Comparison of ENCODE assay signal across 1 cellular context in the genomic region with DNA sequence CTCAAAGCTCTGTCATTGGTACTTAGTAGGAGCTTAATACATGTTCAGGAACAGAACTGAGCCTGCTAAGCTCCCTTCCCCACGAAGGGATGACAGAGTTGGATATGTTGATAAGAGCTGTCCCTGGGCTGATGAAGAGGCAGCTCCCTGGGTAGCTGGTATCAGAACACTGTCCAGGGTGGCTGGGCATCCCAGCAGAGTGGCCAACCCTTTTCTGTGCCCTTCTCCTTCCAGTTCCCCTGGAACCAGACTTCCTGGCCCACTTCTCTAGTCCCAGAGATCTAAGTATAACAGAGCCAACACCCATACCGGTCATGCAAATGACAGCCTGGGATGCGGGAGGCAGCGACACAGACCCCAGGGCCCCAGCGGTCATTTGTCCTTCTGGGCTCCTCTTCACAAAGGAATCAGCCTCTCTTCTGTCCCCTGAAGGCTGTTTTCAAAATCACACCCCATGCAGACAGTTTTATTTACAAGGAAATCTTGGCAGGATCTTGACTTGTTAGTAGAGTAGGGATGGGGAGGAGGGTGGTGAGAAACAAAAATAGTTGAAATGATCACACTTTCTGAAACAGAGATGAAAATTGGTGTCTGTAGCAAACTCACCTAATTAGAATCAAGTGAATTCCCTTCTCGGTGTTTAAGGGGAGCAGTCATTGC.
A peak's percentile ranks its signal among the peaks of the same experiment; 100 is the strongest.
TF ChIP-seq lines count a peak whose summit lies in the region.

No MANE protein-coding gene starts in this region.

TF ChIP-seq in SK-N-SH, 30 proteins besides CTCF, POLR2A, EP300 and RAD21 (continued from another document):
- TF ChIP-seq, protein P1, sequence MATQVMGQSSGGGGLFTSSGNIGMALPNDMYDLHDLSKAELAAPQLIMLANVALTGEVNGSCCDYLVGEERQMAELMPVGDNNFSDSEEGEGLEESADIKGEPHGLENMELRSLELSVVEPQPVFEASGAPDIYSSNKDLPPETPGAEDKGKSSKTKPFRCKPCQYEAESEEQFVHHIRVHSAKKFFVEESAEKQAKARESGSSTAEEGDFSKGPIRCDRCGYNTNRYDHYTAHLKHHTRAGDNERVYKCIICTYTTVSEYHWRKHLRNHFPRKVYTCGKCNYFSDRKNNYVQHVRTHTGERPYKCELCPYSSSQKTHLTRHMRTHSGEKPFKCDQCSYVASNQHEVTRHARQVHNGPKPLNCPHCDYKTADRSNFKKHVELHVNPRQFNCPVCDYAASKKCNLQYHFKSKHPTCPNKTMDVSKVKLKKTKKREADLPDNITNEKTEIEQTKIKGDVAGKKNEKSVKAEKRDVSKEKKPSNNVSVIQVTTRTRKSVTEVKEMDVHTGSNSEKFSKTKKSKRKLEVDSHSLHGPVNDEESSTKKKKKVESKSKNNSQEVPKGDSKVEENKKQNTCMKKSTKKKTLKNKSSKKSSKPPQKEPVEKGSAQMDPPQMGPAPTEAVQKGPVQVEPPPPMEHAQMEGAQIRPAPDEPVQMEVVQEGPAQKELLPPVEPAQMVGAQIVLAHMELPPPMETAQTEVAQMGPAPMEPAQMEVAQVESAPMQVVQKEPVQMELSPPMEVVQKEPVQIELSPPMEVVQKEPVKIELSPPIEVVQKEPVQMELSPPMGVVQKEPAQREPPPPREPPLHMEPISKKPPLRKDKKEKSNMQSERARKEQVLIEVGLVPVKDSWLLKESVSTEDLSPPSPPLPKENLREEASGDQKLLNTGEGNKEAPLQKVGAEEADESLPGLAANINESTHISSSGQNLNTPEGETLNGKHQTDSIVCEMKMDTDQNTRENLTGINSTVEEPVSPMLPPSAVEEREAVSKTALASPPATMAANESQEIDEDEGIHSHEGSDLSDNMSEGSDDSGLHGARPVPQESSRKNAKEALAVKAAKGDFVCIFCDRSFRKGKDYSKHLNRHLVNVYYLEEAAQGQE (IDR thresholded peaks at IDR 0.05; ENCODE audit: low read depth, low read length), result peak; percentile 35; the same call in 1 of the 2 replicates
